Comparison of ENCODE assay signal across 12 cellular contexts in genomic region chr7:157574120-157574519, GRCh38.
"Had no signal": no experiment of that assay in that cellular context is flagged by ENCODE, and none has a peak within 500 bp of the region (broad histone marks: within the 10 kb centered on the region; RNA-seq: fewer than 3 reads in every experiment).

No MANE protein-coding gene starts in this region.

- H3K9me3 Mint-ChIP-seq: effector memory CD8-positive, alpha-beta T cell; nephron had no signal

- H3K4me1 ChIP-seq: foreskin keratinocyte, prostate gland had no signal

- H3K27ac Mint-ChIP-seq: effector memory CD8-positive, alpha-beta T cell; nephron had no signal

- H3K4me3 Mint-ChIP-seq: nephron had no signal

- H3K27ac ChIP-seq: foreskin keratinocyte, prostate gland, thyroid gland had no signal

- H3K36me3 ChIP-seq: prostate gland, thyroid gland had no signal

- DNase-seq: activated gamma-delta T cell treated with Interleukin-2 at 50 U/mL for 16 hours; dermis blood vessel endothelial cell; effector memory CD8-positive, alpha-beta T cell; foreskin keratinocyte; kidney glomerular epithelial cell; mesenchymal stem cell; small intestine; SW 1271; thyroid gland had no signal

- H3K4me3 ChIP-seq: prostate gland, thyroid gland had no signal

- ATAC-seq: effector memory CD8-positive, alpha-beta T cell; foreskin keratinocyte; right cardiac atrium had no signal

- H3K27me3 ChIP-seq: foreskin keratinocyte, thyroid gland had no signal
